ENCODE assay signal across 25 cellular contexts in genomic region chr7:137601642-137602041, GRCh38.
A peak's percentile ranks its signal among the peaks of the same experiment; 100 is the strongest.
DNase-seq lines count a peak whose midpoint lies in the region; ATAC-seq and TF ChIP-seq lines count a peak whose summit lies in the region.
"Had no signal": no experiment of that assay in that cellular context is flagged by ENCODE, and none has a peak within 500 bp of the region (broad histone marks: within the 10 kb centered on the region; RNA-seq: fewer than 3 reads in every experiment).

No MANE protein-coding gene starts in this region.

- H3K27ac ChIP-seq in thyroid gland (peak overlapping the region in 2 of 3 donors; percentile 51 to 63), vagina (no peak overlapping the region), body of pancreas (no peak overlapping the region)
- H3K27ac ChIP-seq: A549; BLaER1 treated with 17β-estradiol and CSF1 and Interleukin-3, amounts not matched to agents 10 nM and 100 nM; KMS-11; PC-9; SJCRH30 had no signal

- H3K9me3 ChIP-seq in thyroid gland (no peaks in the 10 kb centered on the region), vagina (no peaks in the 10 kb centered on the region), body of pancreas (no peaks in the 10 kb centered on the region)
- H3K9me3 ChIP-seq: A549; BLaER1 treated with 17β-estradiol and CSF1 and Interleukin-3, amounts not matched to agents 10 nM and 100 nM; HAP-1; SJCRH30 had no signal

- H3K4me1 ChIP-seq in thyroid gland (peaks cover 7 to 13% of the 10 kb centered on the region in 2 donors), vagina (no peaks in the 10 kb centered on the region), body of pancreas (no peaks in the 10 kb centered on the region)
- H3K4me1 ChIP-seq: A549; BLaER1 treated with 17β-estradiol and CSF1 and Interleukin-3, amounts not matched to agents 10 nM and 100 nM; HAP-1 had no signal

- WGBS in thyroid gland, 2 donors: 90 to 95% methylated on average over 6 of the region's 6 CpGs
- WGBS in body of pancreas, 2 donors: 55 to 58% methylated on average over 6 of the region's 6 CpGs

- H3K27me3 ChIP-seq in thyroid gland (no peaks in the 10 kb centered on the region), vagina (no peaks in the 10 kb centered on the region), body of pancreas (no peaks in the 10 kb centered on the region)
- H3K27me3 ChIP-seq: BLaER1 treated with 17β-estradiol and CSF1 and Interleukin-3, amounts not matched to agents 10 nM and 100 nM had no signal

- DNase-seq in NCI-H1417 (lab: John Stamatoyannopoulos, UW): peak in 2 of 3 experiments; percentile 74 to 92
- peak; percentile 4 for DNase-seq in NCI-H146 treated with DMSO at 0.1 percent for 48 hours (lab: John Stamatoyannopoulos, UW; ENCODE audit: unreplicated experiment)
- peak; percentile 81 for DNase-seq in NCI-H69 (lab: John Stamatoyannopoulos, UW)
- DNase-seq in thyroid gland: no peak
- no peak for DNase-seq in foreskin melanocyte
- DNase-seq in vagina (ENCODE audit: extremely low spot score in 2 of 2): no peak
- no peak for DNase-seq in body of pancreas
- DNase-seq: AML-193; CD4-positive, alpha-beta T cell; GDM1; GOT3; MM.1S; NCI-H1694 treated with DMSO at 0.1 percent for 48 hours; NCI-H526 treated with DMSO at 0.1 percent for 48 hours; NK-92 treated with Interleukin-12 subunit alpha and Interleukin-12 subunit beta, amount 100 ng/mL, for 24 hours; PC-9; SJCRH30; T-helper 17 cell had no signal

- ATAC-seq in body of pancreas: no peak
- ATAC-seq: A549, GM12878, Right ventricle myocardium inferior, SK-N-SH treated with all-trans-retinoic acid at 6 μM for 48 hours, T-helper 17 cell had no signal

- intact Hi-C loops in thyroid gland (cut with DNase I): no loop called here
- intact Hi-C loops in vagina (cut with DNase I): no loop called here
- intact Hi-C loops in body of pancreas (cut with DNase I): no loop called here

- TF ChIP-seq CTCF in thyroid gland (IDR thresholded peaks at IDR 0.05) (no peak), vagina (IDR thresholded peaks at IDR 0.05) (no peak), body of pancreas (IDR thresholded peaks at IDR 0.05) (no peak)

- TF ChIP-seq POLR2A in thyroid gland (IDR thresholded peaks at IDR 0.05) (no peak), vagina (IDR thresholded peaks at IDR 0.05) (no peak), body of pancreas (IDR thresholded peaks at IDR 0.05) (no peak)

- H3K36me3 ChIP-seq in thyroid gland (no peaks in the 10 kb centered on the region), vagina (no peaks in the 10 kb centered on the region), body of pancreas (replicated peaks in 1 of 2; ENCODE audit: insufficient read depth in 1 of 2, low read depth in 2 of 2) (no peaks in the 10 kb centered on the region)
- H3K36me3 ChIP-seq: BLaER1 treated with 17β-estradiol and CSF1 and Interleukin-3, amounts not matched to agents 10 nM and 100 nM; HAP-1; SJCRH30 had no signal

- no peak overlapping the region for H3K4me3 ChIP-seq in thyroid gland (replicated peaks in 1 of 3)
- H3K4me3 ChIP-seq in vagina: no peak overlapping the region
- no peak overlapping the region for H3K4me3 ChIP-seq in body of pancreas
- H3K4me3 ChIP-seq: A549; BLaER1 treated with 17β-estradiol and CSF1 and Interleukin-3, amounts not matched to agents 10 nM and 100 nM; GM12878; HAP-1; PC-9; SJCRH30 had no signal

Comparison
In these comparisons a context has a peak if more than half of its experiments do, and no peak if none do; other contexts are left out.
1. DNase-seq: peak in NCI-H1417 (2 of 3), NCI-H146 treated with DMSO at 0.1 percent for 48 hours (single experiment) and NCI-H69 (single experiment); none in thyroid gland (0 of 2), foreskin melanocyte (single experiment), vagina (0 of 2) and body of pancreas (0 of 4).
2. H3K27ac ChIP-seq: peak in thyroid gland (2 of 3); none in vagina (single experiment) and body of pancreas (0 of 4).